In genomic region chr15:65245096-65245849, GRCh38 we compare ENCODE assay signal across 2 cellular contexts.
TF ChIP-seq lines count a peak whose summit lies in the region.

No MANE protein-coding gene starts in this region.

TF ChIP-seq in IMR-90, 13 proteins besides CTCF, POLR2A, EP300 and RAD21:
- TF ChIP-seq MAFK (IDR thresholded peaks at IDR 0.05; ENCODE audit: low read depth, low read length) (no peak), FOS (IDR thresholded peaks at IDR 0.05; ENCODE audit: low read depth, low read length) (peak; percentile 21; the same call in 1 of the 2 replicates), MAZ (IDR thresholded peaks at IDR 0.05; ENCODE audit: borderline replicate concordance, low read depth, low read length) (no peak), USF2 (IDR thresholded peaks at IDR 0.05; ENCODE audit: low read depth, low read length) (no peak), RCOR1 (IDR thresholded peaks at IDR 0.05; ENCODE audit: insufficient replicate concordance, low read length) (no peak), SMC3 (IDR thresholded peaks at IDR 0.05; ENCODE audit: low read depth, low read length) (no peak), RFX5 (IDR thresholded peaks at IDR 0.05; ENCODE audit: low read depth, low read length) (no peak), MXI1 (IDR thresholded peaks at IDR 0.05; ENCODE audit: borderline replicate concordance, low read depth, low read length) (no peak), BHLHE40 (IDR thresholded peaks at IDR 0.05; ENCODE audit: low read depth, low read length) (no peak), CEBPB (IDR thresholded peaks at IDR 0.05; ENCODE audit: low read depth, low read length) (peak; percentile 61), CHD1 (IDR thresholded peaks at IDR 0.05; ENCODE audit: low read depth, low read length) (no peak), NFE2L2 (IDR thresholded peaks at IDR 0.05; ENCODE audit: low read depth, low read length) (no peak)

TF ChIP-seq in H1, 55 proteins besides CTCF, POLR2A, EP300 and RAD21:
- TF ChIP-seq RBBP5 (IDR thresholded peaks at IDR 0.05; ENCODE audit: borderline replicate concordance, low read depth, low read length), result no peak
